Comparison of ENCODE assay signal across 20 cellular contexts in genomic region chr20:30513050-30513628, GRCh38.
DNase-seq lines count a peak whose midpoint lies in the region; ATAC-seq, FAIRE-seq and TF ChIP-seq lines count a peak whose summit lies in the region.
"Had no signal": no experiment of that assay in that cellular context is flagged by ENCODE, and none has a peak within 500 bp of the region (broad histone marks: within the 10 kb centered on the region; RNA-seq: fewer than 3 reads in every experiment).

No MANE protein-coding gene starts in this region.

- H3K27ac ChIP-seq in SK-N-SH (ENCODE audit: low read depth in 2 of 2, low read length in 1 of 2) (no peak overlapping the region), HepG2 (ENCODE audit: extremely low read length, insufficient read depth, low read length) (no peak overlapping the region)
- H3K27ac ChIP-seq: BLaER1, GM23248, HL-60 had no signal

- H2AFZ ChIP-seq in SK-N-SH (ENCODE audit: low read depth): no peak overlapping the region
- no peak overlapping the region for H2AFZ ChIP-seq in HepG2 (ENCODE audit: low read length)
- H2AFZ ChIP-seq: GM23248 had no signal

- no peak for TF ChIP-seq POLR2A in HepG2 (IDR thresholded peaks at IDR 0.05; ENCODE audit: insufficient read depth in 1 of 2, low read depth in 2 of 2, low read length in 2 of 2)

- no peak for FAIRE-seq in HepG2 (lab: Jason Lieb, UNC)
- FAIRE-seq: GM12892 had no signal

- no peaks in the 10 kb centered on the region for H3K79me2 ChIP-seq in SK-N-SH (ENCODE audit: insufficient read depth)
- H3K79me2 ChIP-seq in HepG2 (ENCODE audit: insufficient read depth, low read length): no peaks in the 10 kb centered on the region

- intact Hi-C loops in HepG2 (cut with micrococcal nuclease; ENCODE audit: unreplicated experiment): no loop called here

- CTCF ChIA-PET in SK-N-SH (lab: Yijun Ruan, JAX) (no interaction called here), HepG2 (lab: Yijun Ruan, JAX; ENCODE audit: low intra/inter-chr PET ratio, low total read pairs) (no interaction called here)

- DNase-seq in SK-N-SH (peak; percentile 16), H7 (peak; percentile 37), HepG2 (ENCODE audit: low spot score) (no peak), GM19238 (ENCODE audit: insufficient read length, low spot score) (no peak)
- no peak for DNase-seq in stimulated activated CD4-positive, alpha-beta T cell treated with anti-CD3 and anti-CD28 coated beads, Interleukin-4, amount 100 ng/mL, for 1 hour
- DNase-seq in T-helper 2 cell treated with Interferon-gamma antibody and Interleukin-4, amounts not matched to agents 5 μg/mL and 100 μg/mL, for 36 hours (ENCODE audit: low spot score): no peak
- DNase-seq: 8988T; CD4-positive, alpha-beta memory T cell; DMS153; DMS79; GDM1; GM23248; HCEC 1CT; IMR-90 had no signal

- 54% methylated on average over 14 of the region's 38 CpGs for WGBS in SK-N-SH (ENCODE audit: low lambda C conversion rate)
- WGBS in HepG2 (ENCODE audit: low lambda C conversion rate): 60% methylated on average over 38 of the region's 38 CpGs

- H3K4me2 ChIP-seq in SK-N-SH (no peak overlapping the region), HepG2 (ENCODE audit: low read depth, low read length) (no peak overlapping the region)
- H3K4me2 ChIP-seq: BLaER1 had no signal

- TF ChIP-seq EP300 in SK-N-SH (IDR thresholded peaks at IDR 0.05; ENCODE audit: borderline replicate concordance in 1 of 2, low read depth in 1 of 2, low read length in 1 of 2) (no peak), HepG2 (IDR thresholded peaks at IDR 0.05; ENCODE audit: low read depth in 2 of 2, low read length in 2 of 2) (no peak), HepG2 (CRISPR knock-in tag; IDR thresholded peaks at IDR 0.05; ENCODE audit: borderline replicate concordance) (no peak)

- no peak for ATAC-seq in SK-N-SH treated with all-trans-retinoic acid at 6 μM for 48 hours
- ATAC-seq in HepG2: no peak; the same call in 2 of the 3 replicates
- ATAC-seq in stimulated activated memory B cell treated with anti-CD40 and anti-IgM and Interleukin-4, amounts not matched to agents 10 μg/mL and 1 μg/mL and 100 μg/mL, for 72 hours: peak; percentile 62

- POLR2A ChIA-PET in SK-N-SH (lab: Yijun Ruan, JAX): no interaction called here
- POLR2A ChIA-PET in HepG2 (lab: Yijun Ruan, JAX): no interaction called here

- peaks cover 23% of the 10 kb centered on the region for H3K9me3 Mint-ChIP-seq in stimulated activated memory B cell treated with anti-CD40 and anti-IgM and Interleukin-4, amounts not matched to agents 10 μg/mL and 1 μg/mL and 100 μg/mL, for 72 hours
- peaks cover 43% of the 10 kb centered on the region for H3K9me3 Mint-ChIP-seq in T-helper 2 cell treated with Interferon-gamma antibody and Interleukin-4, amounts not matched to agents 5 μg/mL and 100 μg/mL, for 36 hours

- no peaks in the 10 kb centered on the region for H3K36me3 ChIP-seq in SK-N-SH (replicated peaks in 1 of 2; ENCODE audit: control insufficient read depth in 1 of 2, insufficient read depth in 2 of 2, low read length in 1 of 2)
- no peaks in the 10 kb centered on the region for H3K36me3 ChIP-seq in H7 (replicated peaks; ENCODE audit: control insufficient read depth, insufficient read depth, low read length)
- H3K36me3 ChIP-seq in HepG2 (replicated peaks in 1 of 2; ENCODE audit: control insufficient read depth in 1 of 2, insufficient read depth in 2 of 2, low read length in 2 of 2): no peaks in the 10 kb centered on the region
- H3K36me3 ChIP-seq: BLaER1 had no signal

- H3K4me3 ChIP-seq in SK-N-SH (ENCODE audit: low read depth in 2 of 2, low read length in 1 of 2) (no peak overlapping the region), H7 (ENCODE audit: insufficient read depth, low read depth, low read length) (no peak overlapping the region), HepG2 (replicated peaks in 1 of 3; ENCODE audit: insufficient read depth in 1 of 3, low read depth in 2 of 3, low read length in 3 of 3) (no peak overlapping the region)
- H3K4me3 ChIP-seq: BLaER1, GM23248 had no signal

- TF ChIP-seq RAD21 in SK-N-SH (IDR thresholded peaks at IDR 0.05; ENCODE audit: low read length) (no peak), HepG2 (CRISPR knock-in tag; IDR thresholded peaks at IDR 0.05) (no peak)

- H4K20me1 ChIP-seq in SK-N-SH (ENCODE audit: insufficient read depth) (no peaks in the 10 kb centered on the region), HepG2 (ENCODE audit: insufficient read depth, low read length) (no peaks in the 10 kb centered on the region)
- H4K20me1 ChIP-seq: BLaER1 had no signal

- no peaks in the 10 kb centered on the region for H3K9me3 ChIP-seq in SK-N-SH
- peaks cover 40% of the 10 kb centered on the region for H3K9me3 ChIP-seq in HepG2 (ENCODE audit: low read length)

- in situ Hi-C loops in HepG2 (cut with HindIII; ENCODE audit: extremely low pct_ligation_motif_present, low pct_unique_long_range_greater_than_20kb): no loop called here

- H3K4me3 Mint-ChIP-seq in stimulated activated memory B cell treated with anti-CD40 and anti-IgM and Interleukin-4, amounts not matched to agents 10 μg/mL and 1 μg/mL and 100 μg/mL, for 72 hours: no peak overlapping the region
- no peak overlapping the region for H3K4me3 Mint-ChIP-seq in T-helper 2 cell treated with Interferon-gamma antibody and Interleukin-4, amounts not matched to agents 5 μg/mL and 100 μg/mL, for 36 hours
- H3K4me3 Mint-ChIP-seq: CD14-positive monocyte; CD4-positive, alpha-beta memory T cell had no signal

- H3K4me1 ChIP-seq in SK-N-SH (ENCODE audit: control insufficient read depth in 1 of 2, insufficient read depth in 2 of 2, low read depth in 1 of 2, low read length in 1 of 2) (no peaks in the 10 kb centered on the region), HepG2 (ENCODE audit: insufficient read depth, low read length) (no peaks in the 10 kb centered on the region)
- H3K4me1 ChIP-seq: BLaER1 had no signal

- no peak overlapping the region for H3K9ac ChIP-seq in SK-N-SH
- no peak overlapping the region for H3K9ac ChIP-seq in HepG2 (ENCODE audit: insufficient read depth, low read depth, low read length)
- H3K9ac ChIP-seq: BLaER1, GM23248 had no signal

- H3K36me3 Mint-ChIP-seq in stimulated activated memory B cell treated with anti-CD40 and anti-IgM and Interleukin-4, amounts not matched to agents 10 μg/mL and 1 μg/mL and 100 μg/mL, for 72 hours: no peaks in the 10 kb centered on the region
- no peaks in the 10 kb centered on the region for H3K36me3 Mint-ChIP-seq in T-helper 2 cell treated with Interferon-gamma antibody and Interleukin-4, amounts not matched to agents 5 μg/mL and 100 μg/mL, for 36 hours (ENCODE audit: low read depth)
- H3K36me3 Mint-ChIP-seq: CD14-positive monocyte had no signal

- TF ChIP-seq CTCF in SK-N-SH (IDR thresholded peaks at IDR 0.05) (no peak), HepG2 (CRISPR knock-in tag; IDR thresholded peaks at IDR 0.05) (no peak)

- no peak overlapping the region for H3K27ac Mint-ChIP-seq in stimulated activated memory B cell treated with anti-CD40 and anti-IgM and Interleukin-4, amounts not matched to agents 10 μg/mL and 1 μg/mL and 100 μg/mL, for 72 hours
- no peak overlapping the region for H3K27ac Mint-ChIP-seq in T-helper 2 cell treated with Interferon-gamma antibody and Interleukin-4, amounts not matched to agents 5 μg/mL and 100 μg/mL, for 36 hours
- H3K27ac Mint-ChIP-seq: CD4-positive, alpha-beta memory T cell had no signal

- H3K27me3 Mint-ChIP-seq in stimulated activated memory B cell treated with anti-CD40 and anti-IgM and Interleukin-4, amounts not matched to agents 10 μg/mL and 1 μg/mL and 100 μg/mL, for 72 hours: no peaks in the 10 kb centered on the region
- no peaks in the 10 kb centered on the region for H3K27me3 Mint-ChIP-seq in T-helper 2 cell treated with Interferon-gamma antibody and Interleukin-4, amounts not matched to agents 5 μg/mL and 100 μg/mL, for 36 hours (ENCODE audit: low read depth)
- H3K27me3 Mint-ChIP-seq: CD4-positive, alpha-beta memory T cell had no signal

- H3F3A ChIP-seq in SK-N-SH (replicated peaks; ENCODE audit: insufficient read depth): no peaks in the 10 kb centered on the region

- H3K4me1 Mint-ChIP-seq in stimulated activated memory B cell treated with anti-CD40 and anti-IgM and Interleukin-4, amounts not matched to agents 10 μg/mL and 1 μg/mL and 100 μg/mL, for 72 hours: no peaks in the 10 kb centered on the region
- no peaks in the 10 kb centered on the region for H3K4me1 Mint-ChIP-seq in T-helper 2 cell treated with Interferon-gamma antibody and Interleukin-4, amounts not matched to agents 5 μg/mL and 100 μg/mL, for 36 hours (ENCODE audit: low read depth)
- H3K4me1 Mint-ChIP-seq: CD14-positive monocyte; CD4-positive, alpha-beta memory T cell had no signal

- H3K9me2 ChIP-seq in SK-N-SH: no peaks in the 10 kb centered on the region

- H3K27me3 ChIP-seq in SK-N-SH (ENCODE audit: insufficient read depth) (peaks cover 25% of the 10 kb centered on the region; the same call in 1 of the 2 replicates), H7 (ENCODE audit: control insufficient read depth, insufficient read depth, low read length) (no peaks in the 10 kb centered on the region), HepG2 (ENCODE audit: control insufficient read depth in 1 of 2, insufficient read depth in 2 of 2, low read length in 2 of 2) (no peaks in the 10 kb centered on the region)
- H3K27me3 ChIP-seq: BLaER1 had no signal

- BruUV-seq in HepG2 (replicated peaks; lab: Mats Ljungman, UMichigan): no TSS peak

TF ChIP-seq in SK-N-SH, 30 proteins besides CTCF, POLR2A, EP300 and RAD21 (continues in another document):
- TF ChIP-seq TCF12 (IDR thresholded peaks at IDR 0.05): no peak
- TF ChIP-seq FOXJ3 (CRISPR knock-in tag; IDR thresholded peaks at IDR 0.05): no peak
- no peak for TF ChIP-seq SIN3A (IDR thresholded peaks at IDR 0.05; ENCODE audit: borderline replicate concordance, low read depth, low read length)
- TF ChIP-seq SMC3 (IDR thresholded peaks at IDR 0.05; ENCODE audit: low read depth, low read length): no peak
- no peak for TF ChIP-seq EZH2phosphoT487 (IDR thresholded peaks at IDR 0.05; ENCODE audit: borderline replicate concordance, low read depth)

TF ChIP-seq in SK-N-SH treated with all-trans-retinoic acid at 6 μM for 48 hours, 23 proteins besides CTCF, POLR2A, EP300 and RAD21 (continues in another document):
- TF ChIP-seq ISL1 (CRISPR knock-in tag; IDR thresholded peaks at IDR 0.05): no peak
- TF ChIP-seq PPARA (CRISPR knock-in tag; IDR thresholded peaks at IDR 0.05; ENCODE audit: borderline replicate concordance): no peak
- no peak for TF ChIP-seq OSR1 (CRISPR knock-in tag; IDR thresholded peaks at IDR 0.05)
- no peak for TF ChIP-seq ZFP30 (CRISPR knock-in tag; IDR thresholded peaks at IDR 0.05)
- no peak for TF ChIP-seq ESRRG (CRISPR knock-in tag; IDR thresholded peaks at IDR 0.05)
- no peak for TF ChIP-seq ZNF565 (CRISPR knock-in tag; conservative IDR thresholded peaks at IDR 0.05; ENCODE audit: low read depth)
- no peak for TF ChIP-seq SNAI2 (CRISPR knock-in tag; IDR thresholded peaks at IDR 0.05)

TF ChIP-seq in HepG2, 621 proteins besides CTCF, POLR2A, EP300 and RAD21:
- TF ChIP-seq ISL2 (CRISPR knock-in tag; IDR thresholded peaks at IDR 0.05) (no peak), HNRNPK (IDR thresholded peaks at IDR 0.05; ENCODE audit: low read depth, low read length, poor library complexity, severe bottlenecking) (peak; percentile 25)

Comparison
In these comparisons a context has a peak if more than half of its experiments do, and no peak if none do; other contexts are left out.
1. DNase-seq: peak in SK-N-SH (single experiment) and H7 (single experiment); none in HepG2 (single experiment), stimulated activated CD4-positive, alpha-beta T cell treated with anti-CD3 and anti-CD28 coated beads, Interleukin-4, amount 100 ng/mL, for 1 hour (single experiment), GM19238 (single experiment) and T-helper 2 cell treated with Interferon-gamma antibody and Interleukin-4, amounts not matched to agents 5 μg/mL and 100 μg/mL, for 36 hours (single experiment).